In genomic region chr1:20555025-20555757, GRCh38 we compare ENCODE assay signal across 19 cellular contexts. TPM values are rescaled to one million over a fixed set of nuclear protein-coding genes. Genes with fewer than 3 reads are reported as not detected.
DNase-seq lines count a peak whose midpoint lies in the region; ATAC-seq and TF ChIP-seq lines count a peak whose summit lies in the region.
"Had no signal": no experiment of that assay in that cellular context is flagged by ENCODE, and none has a peak within 500 bp of the region (broad histone marks: within the 10 kb centered on the region; RNA-seq: fewer than 3 reads in every experiment).

No MANE protein-coding gene starts in this region.

- H3K36me3 ChIP-seq in IMR-90 (ENCODE audit: control insufficient read depth, insufficient read depth, low read length), result no peaks in the 10 kb centered on the region

- H3K9ac ChIP-seq in IMR-90 (ENCODE audit: low read depth, low read length), result no peak overlapping the region
- H3K9ac ChIP-seq: parathyroid adenoma had no signal

- POLR2A ChIA-PET in IMR-90 (lab: Charles Lee; ENCODE audit: unreplicated experiment), result no interaction called here

- H4K20me1 ChIP-seq in IMR-90 (ENCODE audit: insufficient read depth, low read length), result no peaks in the 10 kb centered on the region; the same call in 1 of the 2 replicates

- BruUV-seq in IMR-90 (replicated peaks; lab: Mats Ljungman, UMichigan), result no TSS peak

- H3K9me3 ChIP-seq in IMR-90 (ENCODE audit: control insufficient read depth, insufficient read depth, low read length), result no peaks in the 10 kb centered on the region

- no peak overlapping the region for H2AFZ ChIP-seq in IMR-90 (replicated peaks; ENCODE audit: low read length, poor library complexity)
- H2AFZ ChIP-seq: parathyroid adenoma had no signal

- H3K4me2 ChIP-seq in IMR-90 (ENCODE audit: low read depth, low read length), result no peak overlapping the region

- no peak overlapping the region for H2BK120ac ChIP-seq in IMR-90 (ENCODE audit: low read depth, low read length)

- H2AK5ac ChIP-seq in IMR-90 (ENCODE audit: low read depth, low read length), result no peak overlapping the region

- CTCF ChIA-PET in IMR-90 (lab: Yijun Ruan, JAX), result no interaction called here

- H3K27ac ChIP-seq in IMR-90 (ENCODE audit: insufficient read depth, low read length), result no peak overlapping the region
- H3K27ac ChIP-seq: parathyroid adenoma had no signal

- no peak overlapping the region for H3K56ac ChIP-seq in IMR-90 (ENCODE audit: extremely low read depth, insufficient read depth, low read length)

- in situ Hi-C loops in IMR-90 (cut with MboI; ENCODE audit: low sequenced_read_pairs), result no loop called here

- H3K4me1 ChIP-seq in IMR-90 (ENCODE audit: control insufficient read depth, insufficient read depth, low read length), result no peaks in the 10 kb centered on the region

- intact Hi-C loops in IMR-90 (cut with micrococcal nuclease), result no loop called here

- H3K23ac ChIP-seq in IMR-90 (ENCODE audit: low read depth, low read length), result no peak overlapping the region

- H2BK5ac ChIP-seq in IMR-90 (ENCODE audit: low read depth, low read length, poor library complexity, severe bottlenecking), result no peak overlapping the region

- H3K4me3 ChIP-seq in IMR-90 (ENCODE audit: insufficient read depth, low read depth, low read length), result no peak overlapping the region

- no peak overlapping the region for H2AK9ac ChIP-seq in IMR-90 (replicated peaks; ENCODE audit: low read depth, low read length, poor library complexity)

- ATAC-seq in IMR-90 (ENCODE audit: low read depth), result 0 out of 2 replicates have a peak, but pooled peaks have one; percentile 24
- no peak for ATAC-seq in HG03135 (IDR thresholded peaks at IDR 0.05; ENCODE audit: unreplicated experiment)
- ATAC-seq: activated T-cell treated with anti-CD3 and anti-CD28 coated beads, Interleukin-2, amount 50 U/mL, for 72 hours; Panc1; SK-N-SH treated with all-trans-retinoic acid at 6 μM for 48 hours had no signal

- no peaks in the 10 kb centered on the region for H3K9me1 ChIP-seq in IMR-90 (ENCODE audit: insufficient read depth, low read length)

- DNase-seq in IMR-90 (peak; percentile 17), anterior cingulate cortex (lab: John Stamatoyannopoulos, UW) (peak in 32 of 58 donors; percentile 6 to 77 (median 30)), globus pallidus (ENCODE audit: low spot score) (peak; percentile 32), occipital lobe (lab: John Stamatoyannopoulos, UW) (peak; percentile 34), NOMO-1 (lab: John Stamatoyannopoulos, UW; ENCODE audit: unreplicated experiment in 2 of 2) (no peak), NCI-H345 (lab: John Stamatoyannopoulos, UW) (no peak)
- no peak for DNase-seq in activated CD4-positive, alpha-beta T cell treated with anti-CD3 and anti-CD28 coated beads, Interleukin-2, amount 50 U/mL, for 1 hour
- DNase-seq: activated CD4-positive, alpha-beta T cell treated with anti-CD3 and anti-CD28 coated beads, Interleukin-2, amount 50 U/mL, for 48 hours; activated T-cell treated with anti-CD3 and anti-CD28 coated beads, Interleukin-2, amount 50 U/mL, for 72 hours; COR-L47; effector CD4-positive, alpha-beta T cell; NCI-H1930; NCI-H526 treated with DMSO at 0.1 percent for 48 hours had no signal

- TF ChIP-seq RAD21 in IMR-90 (IDR thresholded peaks at IDR 0.05; ENCODE audit: low read length), result no peak

- H3K14ac ChIP-seq in IMR-90 (replicated peaks; ENCODE audit: low read depth, low read length), result no peak overlapping the region

- H4K5ac ChIP-seq in IMR-90 (ENCODE audit: low read depth, low read length), result no peak overlapping the region

- H3K79me1 ChIP-seq in IMR-90 (ENCODE audit: low read depth in 1 of 2, low read length in 2 of 2), result no peaks in the 10 kb centered on the region

- no peak for TF ChIP-seq CTCF in IMR-90 (conservative IDR thresholded peaks at IDR 0.05; ENCODE audit: low read depth, low read length)

- H2BK15ac ChIP-seq in IMR-90 (ENCODE audit: low read depth, low read length), result no peak overlapping the region

- peaks cover 80% of the 10 kb centered on the region for H3K27me3 ChIP-seq in IMR-90 (ENCODE audit: control insufficient read depth, insufficient read depth, low read length)

- dilution Hi-C loops in IMR-90 (cut with HindIII; ENCODE audit: low sequenced_read_pairs, unreplicated experiment), result no loop called here

- TF ChIP-seq POLR2A in IMR-90 (IDR thresholded peaks at IDR 0.05; ENCODE audit: low read depth, low read length), result no peak

- H3K18ac ChIP-seq in IMR-90 (ENCODE audit: low read depth, low read length), result no peak overlapping the region

- no peak overlapping the region for H4K8ac ChIP-seq in IMR-90 (ENCODE audit: low read depth in 2 of 2, low read length in 2 of 2)

- H4K91ac ChIP-seq in IMR-90 (ENCODE audit: insufficient read depth, low read depth, low read length), result no peak overlapping the region

- WGBS in IMR-90 (ENCODE audit: extremely low coverage in 2 of 2, insufficient read length in 1 of 2), 2 experiments, result 43% methylated on average over 3 of the region's 7 CpGs; no CpG with 5 or more reads in 1 of the 2 experiments

- H3K4ac ChIP-seq in IMR-90 (ENCODE audit: low read depth, low read length), result no peak overlapping the region

- H2BK20ac ChIP-seq in IMR-90 (ENCODE audit: low read depth, low read length), result no peak overlapping the region

TF ChIP-seq in IMR-90, 13 proteins besides CTCF, POLR2A, EP300 and RAD21:
- no peak for TF ChIP-seq RCOR1 (IDR thresholded peaks at IDR 0.05; ENCODE audit: insufficient replicate concordance, low read length)
- TF ChIP-seq FOS (IDR thresholded peaks at IDR 0.05; ENCODE audit: low read depth, low read length), result no peak
- TF ChIP-seq CHD1 (IDR thresholded peaks at IDR 0.05; ENCODE audit: low read depth, low read length), result no peak
- no peak for TF ChIP-seq MAFK (IDR thresholded peaks at IDR 0.05; ENCODE audit: low read depth, low read length)
- TF ChIP-seq MXI1 (IDR thresholded peaks at IDR 0.05; ENCODE audit: borderline replicate concordance, low read depth, low read length), result no peak
- no peak for TF ChIP-seq RFX5 (IDR thresholded peaks at IDR 0.05; ENCODE audit: low read depth, low read length)
- TF ChIP-seq MAZ (IDR thresholded peaks at IDR 0.05; ENCODE audit: borderline replicate concordance, low read depth, low read length), result no peak
- no peak for TF ChIP-seq BHLHE40 (IDR thresholded peaks at IDR 0.05; ENCODE audit: low read depth, low read length)
- no peak for TF ChIP-seq CEBPB (IDR thresholded peaks at IDR 0.05; ENCODE audit: low read depth, low read length)
- TF ChIP-seq ELK1 (IDR thresholded peaks at IDR 0.05; ENCODE audit: borderline replicate concordance, low read depth, low read length), result no peak
- TF ChIP-seq NFE2L2 (IDR thresholded peaks at IDR 0.05; ENCODE audit: low read depth, low read length), result no peak
- TF ChIP-seq USF2 (IDR thresholded peaks at IDR 0.05; ENCODE audit: low read depth, low read length), result no peak
- TF ChIP-seq SMC3 (IDR thresholded peaks at IDR 0.05; ENCODE audit: low read depth, low read length), result no peak

RNA-seq across cellular contexts. Expression of gene FAM43B, which starts 2.8 kb away (rescaled TPM):
- not detected in 2 replicates for total RNA-seq in IMR-90 (2012; rRNA removed)
- 0.05 and 0.09 TPM in 2 replicates for polyA plus RNA-seq in IMR-90 (2012; rRNA removed)
- polyA plus RNA-seq in IMR-90 (2012; cell fraction: cytosol; rRNA removed), result 0.06 and 0.11 TPM in 2 replicates
- 0.02 and 0.08 TPM in 2 replicates for polyA plus RNA-seq in IMR-90 (2012; cell fraction: nucleus; rRNA removed; ENCODE audit: low replicate concordance)
- 0.16 TPM for total RNA-seq in occipital lobe
- total RNA-seq: activated T-cell treated with anti-CD3 and anti-CD28 coated beads, Interleukin-2, amount 50 U/mL, for 72 hours; bronchial epithelial cell had no signal

RNA-seq across cellular contexts. Expression of gene CDA, which starts 33.7 kb away (rescaled TPM):
- total RNA-seq in IMR-90 (2012; rRNA removed), result 0.90 and 1.4 TPM in 2 replicates
- 9.4 and 10.7 TPM in 2 replicates for polyA plus RNA-seq in IMR-90 (2012; rRNA removed)
- 12.4 and 12.6 TPM in 2 replicates for polyA plus RNA-seq in IMR-90 (2012; cell fraction: cytosol; rRNA removed)
- polyA plus RNA-seq in IMR-90 (2012; cell fraction: nucleus; rRNA removed; ENCODE audit: low replicate concordance), result 2.0 and 2.5 TPM in 2 replicates
- not detected for total RNA-seq in occipital lobe
- total RNA-seq: activated T-cell treated with anti-CD3 and anti-CD28 coated beads, Interleukin-2, amount 50 U/mL, for 72 hours; temporal lobe had no signal

RNA-seq across cellular contexts. Expression of gene MUL1, which starts 47.2 kb away (rescaled TPM):
- 19.7 and 21.1 TPM in 2 replicates for total RNA-seq in IMR-90 (2012; rRNA removed)
- polyA plus RNA-seq in IMR-90 (2012; rRNA removed), result 20.6 and 20.7 TPM in 2 replicates
- polyA plus RNA-seq in IMR-90 (2012; cell fraction: cytosol; rRNA removed), result 18.3 and 21.6 TPM in 2 replicates
- polyA plus RNA-seq in IMR-90 (2012; cell fraction: nucleus; rRNA removed; ENCODE audit: low replicate concordance), result 8.3 and 10.7 TPM in 2 replicates
- total RNA-seq in occipital lobe, result 17.5 TPM

Comparison
In these comparisons a context has a peak if more than half of its experiments do, and no peak if none do; other contexts are left out.
1. DNase-seq: peak in IMR-90 (single experiment), anterior cingulate cortex (32 of 58), globus pallidus (single experiment) and occipital lobe (single experiment); none in activated CD4-positive, alpha-beta T cell treated with anti-CD3 and anti-CD28 coated beads, Interleukin-2, amount 50 U/mL, for 1 hour (single experiment), NOMO-1 (0 of 2) and NCI-H345 (single experiment).